Comparison of ENCODE assay signal across 26 cellular contexts in the genomic region with DNA sequence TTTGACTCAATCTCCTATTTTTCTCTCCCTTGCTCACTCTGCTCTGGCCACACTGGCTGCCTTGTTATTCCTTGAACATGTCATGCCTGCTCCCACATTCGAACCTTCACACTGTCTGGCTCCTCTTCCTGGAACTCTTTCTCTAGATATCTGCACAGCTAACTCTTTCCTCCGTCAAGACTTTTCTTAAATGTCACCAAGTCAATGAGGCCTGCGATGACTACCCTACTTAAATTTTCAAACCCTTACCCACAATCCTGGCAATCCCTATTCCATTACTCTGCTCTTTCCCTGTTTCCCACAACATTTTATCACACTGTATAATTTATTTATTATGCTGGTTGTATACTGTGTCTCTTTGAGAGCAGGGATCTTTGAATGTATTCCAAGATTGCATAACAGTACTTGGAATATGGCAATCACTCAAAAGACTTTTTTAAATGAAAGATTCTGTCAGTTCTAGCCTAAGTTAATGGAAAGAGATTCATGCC.
A peak's percentile ranks its signal among the peaks of the same experiment; 100 is the strongest.
DNase-seq lines count a peak whose midpoint lies in the region; ATAC-seq, FAIRE-seq and TF ChIP-seq lines count a peak whose summit lies in the region.
"Had no signal": no experiment of that assay in that cellular context is flagged by ENCODE, and none has a peak within 500 bp of the region (broad histone marks: within the 10 kb centered on the region; RNA-seq: fewer than 3 reads in every experiment).

No MANE protein-coding gene starts in this region.

- FAIRE-seq in astrocyte (lab: Jason Lieb, UNC): no peak
- FAIRE-seq: frontal cortex, GM12878, keratinocyte had no signal

- TF ChIP-seq CTCF in astrocyte (IDR thresholded peaks at IDR 0.05; ENCODE audit: insufficient read depth, low read depth, low read length) (no peak), GM23338 (conservative IDR thresholded peaks at IDR 0.05; ENCODE audit: low read depth in 2 of 2) (no peak)

- H3F3A ChIP-seq in GM23338 (replicated peaks; ENCODE audit: low read depth): no peaks in the 10 kb centered on the region

- H3K4me1 ChIP-seq in astrocyte (ENCODE audit: insufficient read depth, low read length): no peaks in the 10 kb centered on the region
- H3K4me1 ChIP-seq in GM23338 (ENCODE audit: insufficient read depth): peaks cover 34% of the 10 kb centered on the region
- H3K4me1 ChIP-seq: upper lobe of left lung had no signal

- H3K27ac Mint-ChIP-seq in astrocyte (ENCODE audit: unreplicated experiment) (no peak overlapping the region), GM23338 (no peak overlapping the region)
- H3K27ac Mint-ChIP-seq in stimulated activated naive CD8-positive, alpha-beta T cell treated with anti-CD3 and anti-CD28 coated beads, Interleukin-15, amount 100 ng/mL, for 72 hours: no peak overlapping the region
- H3K27ac Mint-ChIP-seq: activated CD4-positive, alpha-beta T cell treated with anti-CD3 and anti-CD28 coated beads for 36 hours; activated naive CD4-positive, alpha-beta T cell treated with anti-CD3 and anti-CD28 coated beads, Interleukin-2, amount 10 ng/mL, durations not matched to agents 7 days and 5 days; activated T-cell treated with anti-CD3 and anti-CD28 coated beads, Interleukin-2, amount 50 U/mL, for 72 hours; CD4-positive, alpha-beta T cell had no signal

- intact Hi-C loops in left cardiac atrium (cut with DNase I): no loop called here
- intact Hi-C loops in posterior vena cava (cut with DNase I): no loop called here

- H3K4me3 ChIP-seq in astrocyte (ENCODE audit: insufficient read depth, low read depth, low read length) (no peak overlapping the region), GM23338 (no peak overlapping the region)
- H3K4me3 ChIP-seq: GM12878, upper lobe of left lung had no signal

- ATAC-seq in left cardiac atrium (peak; percentile 63 to 78), GM23338 (no peak)
- ATAC-seq in stimulated activated naive CD8-positive, alpha-beta T cell treated with anti-CD3 and anti-CD28 coated beads, Interleukin-15, amount 100 ng/mL, for 72 hours: no peak
- ATAC-seq: activated CD4-positive, alpha-beta T cell treated with anti-CD3 and anti-CD28 coated beads for 36 hours; activated T-cell treated with anti-CD3 and anti-CD28 coated beads, Interleukin-2, amount 50 U/mL, for 72 hours; GM12878 had no signal

- H3K4me1 Mint-ChIP-seq in astrocyte (ENCODE audit: low read depth, unreplicated experiment) (peaks cover 6% of the 10 kb centered on the region), GM23338 (peaks cover 25% of the 10 kb centered on the region)
- no peaks in the 10 kb centered on the region for H3K4me1 Mint-ChIP-seq in stimulated activated naive CD8-positive, alpha-beta T cell treated with anti-CD3 and anti-CD28 coated beads, Interleukin-15, amount 100 ng/mL, for 72 hours
- H3K4me1 Mint-ChIP-seq: activated CD4-positive, alpha-beta T cell treated with anti-CD3 and anti-CD28 coated beads for 36 hours; activated naive CD4-positive, alpha-beta T cell treated with anti-CD3 and anti-CD28 coated beads, Interleukin-2, amount 10 ng/mL, durations not matched to agents 7 days and 5 days; central memory CD8-positive, alpha-beta T cell had no signal

- H3K9me3 ChIP-seq in astrocyte (ENCODE audit: insufficient read depth, low read depth, low read length): no peaks in the 10 kb centered on the region
- H3K9me3 ChIP-seq: upper lobe of left lung had no signal

- H3K9me2 ChIP-seq in GM23338 (ENCODE audit: insufficient read depth): no peaks in the 10 kb centered on the region

- H3K4me3 Mint-ChIP-seq in astrocyte (ENCODE audit: unreplicated experiment) (no peak overlapping the region), GM23338 (no peak overlapping the region)
- H3K4me3 Mint-ChIP-seq in stimulated activated naive CD8-positive, alpha-beta T cell treated with anti-CD3 and anti-CD28 coated beads, Interleukin-15, amount 100 ng/mL, for 72 hours: no peak overlapping the region
- H3K4me3 Mint-ChIP-seq: activated CD4-positive, alpha-beta T cell treated with anti-CD3 and anti-CD28 coated beads for 36 hours; activated naive CD4-positive, alpha-beta T cell treated with anti-CD3 and anti-CD28 coated beads, Interleukin-2, amount 10 ng/mL, durations not matched to agents 7 days and 5 days; activated T-cell treated with anti-CD3 and anti-CD28 coated beads, Interleukin-2, amount 50 U/mL, for 72 hours; CD4-positive, alpha-beta T cell; central memory CD8-positive, alpha-beta T cell had no signal

- H3K36me3 ChIP-seq in astrocyte (ENCODE audit: insufficient read depth, low read length) (no peaks in the 10 kb centered on the region), GM23338 (ENCODE audit: insufficient read depth) (no peaks in the 10 kb centered on the region)

- H3K27ac ChIP-seq in astrocyte (ENCODE audit: low read depth, low read length) (no peak overlapping the region), GM23338 (ENCODE audit: low read depth) (no peak overlapping the region)
- H3K27ac ChIP-seq: upper lobe of left lung had no signal

- H3K4me2 ChIP-seq in astrocyte (ENCODE audit: low read length): no peak overlapping the region
- no peak overlapping the region; the same call in 1 of the 2 replicates for H3K4me2 ChIP-seq in GM23338

- H2AFZ ChIP-seq in astrocyte (ENCODE audit: low read depth, low read length) (no peak overlapping the region), GM23338 (no peak overlapping the region)

- no peaks in the 10 kb centered on the region for H3K27me3 ChIP-seq in astrocyte (ENCODE audit: insufficient read depth, low read length)
- no peaks in the 10 kb centered on the region for H3K27me3 ChIP-seq in GM23338 (ENCODE audit: insufficient read depth)
- H3K27me3 ChIP-seq: upper lobe of left lung had no signal

- no peaks in the 10 kb centered on the region for H3K9me3 Mint-ChIP-seq in astrocyte (ENCODE audit: unreplicated experiment)
- no peaks in the 10 kb centered on the region for H3K9me3 Mint-ChIP-seq in GM23338
- H3K9me3 Mint-ChIP-seq in stimulated activated naive CD8-positive, alpha-beta T cell treated with anti-CD3 and anti-CD28 coated beads, Interleukin-15, amount 100 ng/mL, for 72 hours: no peaks in the 10 kb centered on the region
- H3K9me3 Mint-ChIP-seq: activated naive CD4-positive, alpha-beta T cell treated with anti-CD3 and anti-CD28 coated beads, Interleukin-2, amount 10 ng/mL, durations not matched to agents 7 days and 5 days; activated T-cell treated with anti-CD3 and anti-CD28 coated beads, Interleukin-2, amount 50 U/mL, for 72 hours; CD4-positive, alpha-beta T cell; central memory CD8-positive, alpha-beta T cell had no signal

- H3K27me3 Mint-ChIP-seq in astrocyte (ENCODE audit: low read depth, unreplicated experiment) (no peaks in the 10 kb centered on the region), GM23338 (ENCODE audit: insufficient read depth, low read depth, poor library complexity) (no peaks in the 10 kb centered on the region)
- H3K27me3 Mint-ChIP-seq in stimulated activated naive CD8-positive, alpha-beta T cell treated with anti-CD3 and anti-CD28 coated beads, Interleukin-15, amount 100 ng/mL, for 72 hours: no peaks in the 10 kb centered on the region
- H3K27me3 Mint-ChIP-seq: activated CD4-positive, alpha-beta T cell treated with anti-CD3 and anti-CD28 coated beads for 36 hours; activated naive CD4-positive, alpha-beta T cell treated with anti-CD3 and anti-CD28 coated beads, Interleukin-2, amount 10 ng/mL, durations not matched to agents 7 days and 5 days; CD4-positive, alpha-beta T cell; central memory CD8-positive, alpha-beta T cell had no signal

- H3K79me2 ChIP-seq in astrocyte (ENCODE audit: insufficient read depth, low read length) (no peaks in the 10 kb centered on the region), GM23338 (replicated peaks; ENCODE audit: insufficient read depth) (no peaks in the 10 kb centered on the region)

- no peak overlapping the region for H3K9ac ChIP-seq in astrocyte (ENCODE audit: low read length)

- H3K36me3 Mint-ChIP-seq in astrocyte (ENCODE audit: low read depth, unreplicated experiment) (no peaks in the 10 kb centered on the region), GM23338 (ENCODE audit: low read depth) (no peaks in the 10 kb centered on the region)
- H3K36me3 Mint-ChIP-seq: activated naive CD4-positive, alpha-beta T cell treated with anti-CD3 and anti-CD28 coated beads, Interleukin-2, amount 10 ng/mL, durations not matched to agents 7 days and 5 days had no signal

- DNase-seq in AG20443 (ENCODE audit: low spot score): peak; percentile 22
- DNase-seq in astrocyte (ENCODE audit: low read depth): peak; percentile 57
- DNase-seq in left cardiac atrium: no peak
- DNase-seq in posterior vena cava (ENCODE audit: low spot score): peak; percentile 51
- no peak for DNase-seq in GM23338 (ENCODE audit: low spot score)
- DNase-seq in germinal center (ENCODE audit: low spot score): no peak
- no peak for DNase-seq in SW 1271 (lab: John Stamatoyannopoulos, UW)
- DNase-seq in stimulated activated naive CD8-positive, alpha-beta T cell treated with anti-CD3 and anti-CD28 coated beads, Interleukin-15, amount 100 ng/mL, for 72 hours: no peak
- DNase-seq: activated CD4-positive, alpha-beta T cell treated with anti-CD3 and anti-CD28 coated beads for 36 hours; activated naive CD4-positive, alpha-beta T cell treated with anti-CD3 and anti-CD28 coated beads, Interleukin-2, amount 10 ng/mL, durations not matched to agents 7 days and 5 days; activated T-cell treated with anti-CD3 and anti-CD28 coated beads, Interleukin-2, amount 50 U/mL, for 72 hours; CD4-positive, alpha-beta T cell; GF-D8; KBM-7; mesendoderm; NCI-H1694 treated with DMSO at 0.1 percent for 48 hours; NCI-H69; nucleus accumbens; SHP77 treated with DMSO at 0.1 percent for 48 hours; stimulated activated CD8-positive, alpha-beta memory T cell treated with anti-CD3 and anti-CD28 coated beads, Interleukin-4, amount 100 ng/mL, for 48 hours; T-helper 1 cell; upper lobe of left lung had no signal

- H4K20me1 ChIP-seq in astrocyte (ENCODE audit: insufficient read depth, low read length) (no peaks in the 10 kb centered on the region), GM23338 (replicated peaks; ENCODE audit: insufficient read depth) (no peaks in the 10 kb centered on the region)

TF ChIP-seq in GM23338, 12 proteins besides CTCF, POLR2A, EP300 and RAD21 (continues in another document):
- TF ChIP-seq EZH2 (IDR thresholded peaks at IDR 0.05; ENCODE audit: low read depth, unreplicated experiment) (no peak), JUNB (IDR thresholded peaks at IDR 0.05; ENCODE audit: unreplicated experiment) (no peak)

Comparison
In these comparisons a context has a peak if more than half of its experiments do, and no peak if none do; other contexts are left out.
1. DNase-seq: peak in AG20443 (single experiment), astrocyte (single experiment) and posterior vena cava (single experiment); none in left cardiac atrium (single experiment), GM23338 (single experiment), germinal center (single experiment), SW 1271 (0 of 2) and stimulated activated naive CD8-positive, alpha-beta T cell treated with anti-CD3 and anti-CD28 coated beads, Interleukin-15, amount 100 ng/mL, for 72 hours (0 of 2).
2. ATAC-seq: peak in left cardiac atrium (2 of 2); none in GM23338 (single experiment) and stimulated activated naive CD8-positive, alpha-beta T cell treated with anti-CD3 and anti-CD28 coated beads, Interleukin-15, amount 100 ng/mL, for 72 hours (single experiment).